ENCODE assay signal across 8 cellular contexts in genomic region chr9:35814841-35815543, GRCh38. TPM values are rescaled to one million over a fixed set of nuclear protein-coding genes. Genes with fewer than 3 reads are reported as not detected.
DNase-seq lines count a peak whose midpoint lies in the region; ATAC-seq lines count a peak whose summit lies in the region.

HINT2 (minus strand) TSS chr9:35815042; CDS start chr9:35814979, 63 bp downstream.

- peaks cover 22 to 31% (median 28%) of the 10 kb centered on the region in 3 donors for H3K4me1 Mint-ChIP-seq in IgD-negative memory B cell

- peaks cover 2% of the 10 kb centered on the region for H3K36me3 Mint-ChIP-seq in IgD-negative memory B cell

- no peaks in the 10 kb centered on the region for H3K9me3 ChIP-seq in mononuclear cell (ENCODE audit: low read depth, low read length)

- peak within 1 kb of the TSS; percentile 95 to 97 (median 96) for H3K27ac Mint-ChIP-seq in IgD-negative memory B cell

- H3K4me1 ChIP-seq in mononuclear cell (ENCODE audit: insufficient read depth, low read length) = peaks cover 42% of the 10 kb centered on the region

- peak within 1 kb of the TSS; percentile 87 for H3K4me3 ChIP-seq in mononuclear cell (ENCODE audit: low read length)

- peak within 1 kb of the TSS; percentile 95 to 99 (median 98) for H3K4me3 Mint-ChIP-seq in IgD-negative memory B cell

- H3K27me3 ChIP-seq in mononuclear cell (ENCODE audit: insufficient read depth, low read length) = no peaks in the 10 kb centered on the region

- peaks cover 0 to 1% (median 0%) of the 10 kb centered on the region in 3 donors for H3K9me3 Mint-ChIP-seq in IgD-negative memory B cell

- DNase-seq in DMS 273 treated with DMSO at 0.1 percent for 48 hours (lab: John Stamatoyannopoulos, UW) (peak; percentile 100), OCI-M2 (lab: John Stamatoyannopoulos, UW; ENCODE audit: unreplicated experiment) (peak; percentile 75), activated T-cell treated with anti-CD3 and anti-CD28 coated beads for 4 hours (peak; percentile 95), epidermal melanocyte (ENCODE audit: insufficient read length, low spot score) (peak; percentile 95)
- peak; percentile 88 to 94 for DNase-seq in stimulated activated CD8-positive, alpha-beta memory T cell treated with anti-CD3 and anti-CD28 coated beads, Interleukin-4, amount 100 ng/mL, for 1 hour (ENCODE audit: low read depth in 2 of 2, low spot score in 1 of 2)

- H3K27me3 Mint-ChIP-seq in IgD-negative memory B cell = peaks cover 1% of the 10 kb centered on the region

- ATAC-seq in GM21529 (IDR thresholded peaks at IDR 0.05; ENCODE audit: unreplicated experiment) = peak; percentile 74

RNA-seq across cellular contexts. Expression of gene HINT2, which starts in this region (rescaled TPM):
- 89.2 TPM for polyA plus RNA-seq in IgD-negative memory B cell
- total RNA-seq in mononuclear cell = 10.7 TPM

Comparison
In these comparisons a context has a peak if more than half of its experiments do, and no peak if none do; other contexts are left out.
1. Peak in every context shown above with its lines: DNase-seq, ATAC-seq and H3K4me3 ChIP-seq.